In genomic region chr15:29556385-29556784, GRCh38 we compare ENCODE assay signal across 30 cellular contexts.
DNase-seq lines count a peak whose midpoint lies in the region; ATAC-seq and TF ChIP-seq lines count a peak whose summit lies in the region.
"Had no signal": no experiment of that assay in that cellular context is flagged by ENCODE, and none has a peak within 500 bp of the region (broad histone marks: within the 10 kb centered on the region; RNA-seq: fewer than 3 reads in every experiment).

No MANE protein-coding gene starts in this region.

- peaks cover 21% of the 10 kb centered on the region for H3K4me1 Mint-ChIP-seq in MCF 10A (ENCODE audit: insufficient read depth, unreplicated experiment)
- H3K4me1 Mint-ChIP-seq: activated CD4-positive, alpha-beta memory T cell treated with anti-CD3 and anti-CD28 coated beads, Interleukin-2, amount 10 ng/mL, durations not matched to agents 7 days and 5 days; natural killer cell had no signal

- no peaks in the 10 kb centered on the region for H4K20me1 ChIP-seq in mammary epithelial cell (ENCODE audit: insufficient read depth, low read length)

- H3K4me2 ChIP-seq in mammary epithelial cell (ENCODE audit: insufficient read depth, low read depth, low read length): no peak overlapping the region

- no peak for TF ChIP-seq CTCF in MCF 10A (IDR thresholded peaks at IDR 0.05; ENCODE audit: unreplicated experiment)
- TF ChIP-seq CTCF in mammary epithelial cell (conservative IDR thresholded peaks at IDR 0.05 in 1 of 2, IDR thresholded peaks at IDR 0.05 in 1 of 2; ENCODE audit: extremely low read depth in 1 of 2, insufficient read depth in 1 of 2, low read depth in 1 of 2, low read length in 2 of 2): no peak
- no peak for TF ChIP-seq CTCF in astrocyte of the spinal cord (IDR thresholded peaks at IDR 0.05; ENCODE audit: low read depth, low read length)
- no peak for TF ChIP-seq CTCF in foreskin fibroblast (IDR thresholded peaks at IDR 0.05; ENCODE audit: low read depth, low read length)

- H3K27ac Mint-ChIP-seq in MCF 10A (ENCODE audit: low read depth, unreplicated experiment): no peak overlapping the region
- H3K27ac Mint-ChIP-seq: activated CD4-positive, alpha-beta memory T cell treated with anti-CD3 and anti-CD28 coated beads, Interleukin-2, amount 10 ng/mL, durations not matched to agents 7 days and 5 days; activated T-helper 1 cell treated with anti-CD3 and anti-CD28 coated beads, Interleukin-12 subunit alpha, Interleukin-12 subunit beta, Interleukin-2, Interleukin-4 antibody, amounts not matched to agents 30 ng/mL and 10 ng/mL and 1 ng/mL, durations not matched to agents 14 hours and 24 hours and 36 hours; CD4-positive, alpha-beta T cell; natural killer cell; T-helper 2 cell treated with Interferon-gamma antibody and Interleukin-4, amounts not matched to agents 5 μg/mL and 100 μg/mL, for 36 hours; type B pancreatic cell had no signal

- peaks cover 67% of the 10 kb centered on the region for H3K27me3 Mint-ChIP-seq in MCF 10A (ENCODE audit: insufficient read depth, unreplicated experiment)
- H3K27me3 Mint-ChIP-seq: activated CD4-positive, alpha-beta memory T cell treated with anti-CD3 and anti-CD28 coated beads, Interleukin-2, amount 10 ng/mL, durations not matched to agents 7 days and 5 days had no signal

- no peak overlapping the region for H3K9ac ChIP-seq in mammary epithelial cell (ENCODE audit: insufficient read depth, low read length)

- ATAC-seq in GM19023 (IDR thresholded peaks at IDR 0.05; ENCODE audit: unreplicated experiment) (no peak), left lobe of liver (no peak)
- ATAC-seq: Panc1 had no signal

- H3K36me3 Mint-ChIP-seq in MCF 10A (ENCODE audit: insufficient read depth, unreplicated experiment): peaks cover 6% of the 10 kb centered on the region
- H3K36me3 Mint-ChIP-seq: natural killer cell, type B pancreatic cell had no signal

- intact Hi-C loops in MCF 10A (cut with micrococcal nuclease) (no loop called here), mammary epithelial cell (cut with micrococcal nuclease) (no loop called here)

- dilution Hi-C loops in mammary epithelial cell (cut with HindIII; ENCODE audit: low sequenced_read_pairs): no loop called here

- DNase-seq in MCF 10A (ENCODE audit: unreplicated experiment) (peak; percentile 30), mammary epithelial cell (no peak), astrocyte of the spinal cord (ENCODE audit: low read depth, low spot score) (peak; percentile 8), foreskin fibroblast (peak; percentile 26 to 52), NCI-H526 (lab: John Stamatoyannopoulos, UW) (no peak), glomerular visceral epithelial cell (ENCODE audit: extremely low spot score) (no peak), left lobe of liver (ENCODE audit: low spot score) (no peak)
- DNase-seq: activated CD4-positive, alpha-beta memory T cell treated with anti-CD3 and anti-CD28 coated beads, Interleukin-2, amount 10 ng/mL, durations not matched to agents 7 days and 5 days; activated CD8-positive, alpha-beta memory T cell treated with anti-CD3 and anti-CD28 coated beads, Interleukin-2, amount 50 U/mL, for 48 hours; activated naive CD4-positive, alpha-beta T cell treated with Interleukin-2 at 50 U/mL for 16 hours; CD4-positive, alpha-beta T cell; cerebellar nuclear complex; DND-41; dorsolateral prefrontal cortex; KBM-7; MM.1S; natural killer cell; NCI-H2029; NCI-H69; ovary; retina; SIG-M5; small intestine; stimulated activated naive CD4-positive, alpha-beta T cell had no signal

- no peaks in the 10 kb centered on the region for H3K9me3 Mint-ChIP-seq in MCF 10A (ENCODE audit: unreplicated experiment)
- H3K9me3 Mint-ChIP-seq: activated CD4-positive, alpha-beta memory T cell treated with anti-CD3 and anti-CD28 coated beads, Interleukin-2, amount 10 ng/mL, durations not matched to agents 7 days and 5 days; CD4-positive, alpha-beta T cell; natural killer cell; T-helper 2 cell treated with Interferon-gamma antibody and Interleukin-4, amounts not matched to agents 5 μg/mL and 100 μg/mL, for 36 hours had no signal

- CTCF ChIA-PET in MCF 10A (lab: Yijun Ruan, JAX): interaction anchor here (0.6 kb wide), 1 partner anchor 519 kb away, joined by 4 read pairs; no protein-coding TSS in a partner anchor
- CTCF ChIA-PET in mammary epithelial cell (lab: Charles Lee; ENCODE audit: low non-redundant PET): no interaction called here

- H3K9me3 ChIP-seq in mammary epithelial cell (replicated peaks; ENCODE audit: insufficient read depth, low read length): no peaks in the 10 kb centered on the region
- H3K9me3 ChIP-seq: ovary had no signal

- POLR2A ChIA-PET in MCF 10A (lab: Yijun Ruan, JAX): no interaction called here

- H3K36me3 ChIP-seq in mammary epithelial cell (ENCODE audit: insufficient read depth, low read length): no peaks in the 10 kb centered on the region
- H3K36me3 ChIP-seq: ovary had no signal

- no peak overlapping the region for H3K4me3 ChIP-seq in mammary epithelial cell (replicated peaks in 1 of 3; ENCODE audit: insufficient read depth in 1 of 3, low read depth in 2 of 3, low read length in 3 of 3)
- no peak overlapping the region for H3K4me3 ChIP-seq in astrocyte of the spinal cord (ENCODE audit: low read depth, low read length)
- no peak overlapping the region for H3K4me3 ChIP-seq in foreskin fibroblast (ENCODE audit: low read depth in 1 of 2, low read length in 2 of 2)
- H3K4me3 ChIP-seq: dorsolateral prefrontal cortex, ovary had no signal

- H3K27me3 ChIP-seq in mammary epithelial cell (ENCODE audit: insufficient read depth, low read length): no peaks in the 10 kb centered on the region
- H3K27me3 ChIP-seq: ovary had no signal

- H3K4me1 ChIP-seq in mammary epithelial cell (ENCODE audit: insufficient read depth, low read length): no peaks in the 10 kb centered on the region

- H2AFZ ChIP-seq in mammary epithelial cell (ENCODE audit: low read depth, low read length): no peak overlapping the region

- peak overlapping the region; percentile 30 for H3K4me3 Mint-ChIP-seq in MCF 10A (ENCODE audit: unreplicated experiment)
- H3K4me3 Mint-ChIP-seq: activated CD4-positive, alpha-beta memory T cell treated with anti-CD3 and anti-CD28 coated beads, Interleukin-2, amount 10 ng/mL, durations not matched to agents 7 days and 5 days; activated T-helper 1 cell treated with anti-CD3 and anti-CD28 coated beads, Interleukin-12 subunit alpha, Interleukin-12 subunit beta, Interleukin-2, Interleukin-4 antibody, amounts not matched to agents 30 ng/mL and 10 ng/mL and 1 ng/mL, durations not matched to agents 14 hours and 24 hours and 36 hours; CD4-positive, alpha-beta T cell; natural killer cell; T-helper 2 cell treated with Interferon-gamma antibody and Interleukin-4, amounts not matched to agents 5 μg/mL and 100 μg/mL, for 36 hours; type B pancreatic cell had no signal

- no CpG with 5 or more reads among the region's 4 CpGs for WGBS in mammary epithelial cell (ENCODE audit: low coverage, missing lambda C conversion rate)

- BruUV-seq in MCF 10A (replicated peaks; lab: Mats Ljungman, UMichigan): no TSS peak
- BruUV-seq in mammary epithelial cell (replicated peaks; lab: Mats Ljungman, UMichigan): no TSS peak

- no peak overlapping the region for H3K27ac ChIP-seq in mammary epithelial cell (ENCODE audit: insufficient read depth, low read depth, low read length)
- H3K27ac ChIP-seq: 22Rv1, dorsolateral prefrontal cortex, ovary had no signal

- in situ Hi-C loops in mammary epithelial cell (cut with MboI; ENCODE audit: low sequenced_read_pairs in 2 of 2) (no loop called here), astrocyte of the spinal cord (cut with HindIII; ENCODE audit: low sequenced_read_pairs) (no loop called here)

- H3K79me2 ChIP-seq in mammary epithelial cell (ENCODE audit: insufficient read depth, low read length): no peaks in the 10 kb centered on the region

Comparison
In these comparisons a context has a peak if more than half of its experiments do, and no peak if none do; other contexts are left out.
1. DNase-seq: peak in MCF 10A (single experiment), astrocyte of the spinal cord (single experiment) and foreskin fibroblast (2 of 2); none in mammary epithelial cell (single experiment), NCI-H526 (0 of 2), glomerular visceral epithelial cell (single experiment) and left lobe of liver (single experiment).